In genomic region chr9:133477992-133478850, GRCh38 we compare ENCODE assay signal across 6 cellular contexts.
A peak's percentile ranks its signal among the peaks of the same experiment; 100 is the strongest.
DNase-seq lines count a peak whose midpoint lies in the region; TF ChIP-seq lines count a peak whose summit lies in the region.

No MANE protein-coding gene starts in this region.

- no peak overlapping the region for H3K27ac Mint-ChIP-seq in nephron progenitor cell

- H3K4me1 Mint-ChIP-seq in nephron progenitor cell, result peaks cover 16% of the 10 kb centered on the region

- peak; percentile 65 for DNase-seq in activated CD8-positive, alpha-beta memory T cell treated with anti-CD3 and anti-CD28 coated beads, Interleukin-2, amount 50 U/mL, for 48 hours
- DNase-seq in activated CD8-positive, alpha-beta memory T cell treated with anti-CD3 and anti-CD28 coated beads for 24 hours, result no peak
- DNase-seq in HL-60 (ENCODE audit: low read depth in 1 of 2, low spot score in 1 of 2) (no peak), caudate nucleus (lab: John Stamatoyannopoulos, UW) (peak in 3 of 61 donors; percentile 18 to 56 (median 54)), nephron progenitor cell (peak; percentile 45), NCI-H774 (lab: John Stamatoyannopoulos, UW) (no peak)

- H3K27me3 Mint-ChIP-seq in nephron progenitor cell (ENCODE audit: low read depth, poor library complexity), result peaks cover 8% of the 10 kb centered on the region

- TF ChIP-seq CTCF in HL-60 (IDR thresholded peaks at IDR 0.05; ENCODE audit: insufficient read depth, low read length) (no peak), nephron progenitor cell (IDR thresholded peaks at IDR 0.05) (no peak)

- peaks cover 12% of the 10 kb centered on the region for H3K27me3 ChIP-seq in HL-60 (ENCODE audit: insufficient read depth, poor library complexity, severe bottlenecking)

- peak overlapping the region; percentile 76 for H3K4me3 Mint-ChIP-seq in nephron progenitor cell

- H3K4me3 ChIP-seq in HL-60 (replicated peaks; ENCODE audit: insufficient read depth, low read length), result peak overlapping the region; percentile 63

- H3K27ac ChIP-seq in HL-60 (replicated peaks) (no peak overlapping the region), caudate nucleus (ENCODE audit: low read depth, low read length) (peak overlapping the region; percentile 1)

- no peaks in the 10 kb centered on the region for H3K9me3 Mint-ChIP-seq in nephron progenitor cell

- H3K36me3 Mint-ChIP-seq in nephron progenitor cell (ENCODE audit: low read depth), result no peaks in the 10 kb centered on the region

Comparison
In these comparisons a context has a peak if more than half of its experiments do, and no peak if none do; other contexts are left out.
1. DNase-seq: peak in activated CD8-positive, alpha-beta memory T cell treated with anti-CD3 and anti-CD28 coated beads, Interleukin-2, amount 50 U/mL, for 48 hours (single experiment) and nephron progenitor cell (single experiment); none in activated CD8-positive, alpha-beta memory T cell treated with anti-CD3 and anti-CD28 coated beads for 24 hours (single experiment), HL-60 (0 of 2) and NCI-H774 (single experiment).